14 cellular contexts compared by ENCODE assay signal in genomic region chr4:3116955-3117354, GRCh38. TPM values are rescaled to one million over a fixed set of nuclear protein-coding genes. Genes with fewer than 3 reads are reported as not detected.
DNase-seq lines count a peak whose midpoint lies in the region; ATAC-seq and TF ChIP-seq lines count a peak whose summit lies in the region.
"Had no signal": no experiment of that assay in that cellular context is flagged by ENCODE, and none has a peak within 500 bp of the region (broad histone marks: within the 10 kb centered on the region; RNA-seq: fewer than 3 reads in every experiment).

No MANE protein-coding gene starts in this region.

- no peak overlapping the region for H3K4me3 ChIP-seq in adipocyte (ENCODE audit: low read length)
- no peak overlapping the region for H3K4me3 ChIP-seq in esophagus muscularis mucosa
- H3K4me3 ChIP-seq in thyroid gland (replicated peaks in 1 of 3): no peak overlapping the region
- H3K4me3 ChIP-seq: A549, HAP-1 had no signal

- DNase-seq in adipocyte (ENCODE audit: low read depth) (no peak), esophagus muscularis mucosa (ENCODE audit: extremely low spot score) (no peak), osteocyte (ENCODE audit: extremely low spot score, unreplicated experiment) (no peak), thyroid gland (peak; percentile 35 to 37), erythroblast (lab: John Stamatoyannopoulos, UW) (no peak)
- DNase-seq: BE2C; CD4-positive, alpha-beta memory T cell; DMS79 had no signal

- peaks cover 37% of the 10 kb centered on the region for H3K4me1 ChIP-seq in adipocyte (ENCODE audit: control insufficient read depth, insufficient read depth, low read length)
- H3K4me1 ChIP-seq in esophagus muscularis mucosa: peaks cover 47 to 95% (median 85%) of the 10 kb centered on the region in 4 donors
- peaks cover 49 to 55% of the 10 kb centered on the region in 2 donors for H3K4me1 ChIP-seq in thyroid gland
- H3K4me1 ChIP-seq: A549, BE2C had no signal

- H3K4me1 Mint-ChIP-seq in osteocyte (ENCODE audit: unreplicated experiment): peaks cover 10% of the 10 kb centered on the region

- TF ChIP-seq CTCF in esophagus muscularis mucosa (IDR thresholded peaks at IDR 0.05): no peak
- no peak for TF ChIP-seq CTCF in osteocyte (IDR thresholded peaks at IDR 0.05)
- no peak for TF ChIP-seq CTCF in thyroid gland (IDR thresholded peaks at IDR 0.05)

- H3K9me3 Mint-ChIP-seq in osteocyte (ENCODE audit: unreplicated experiment): no peaks in the 10 kb centered on the region
- H3K9me3 Mint-ChIP-seq: CD4-positive, alpha-beta memory T cell had no signal

- H3K9me3 ChIP-seq in adipocyte (ENCODE audit: control insufficient read depth, low read length): no peaks in the 10 kb centered on the region
- H3K9me3 ChIP-seq in esophagus muscularis mucosa: no peaks in the 10 kb centered on the region
- H3K9me3 ChIP-seq in thyroid gland: no peaks in the 10 kb centered on the region
- H3K9me3 ChIP-seq: A549, BE2C, HAP-1 had no signal

- H3K27me3 ChIP-seq in adipocyte (replicated peaks; ENCODE audit: control insufficient read depth, insufficient read depth, low read length) (no peaks in the 10 kb centered on the region), esophagus muscularis mucosa (no peaks in the 10 kb centered on the region), thyroid gland (no peaks in the 10 kb centered on the region)
- H3K27me3 ChIP-seq: BE2C had no signal

- no peak for TF ChIP-seq EP300 in esophagus muscularis mucosa (IDR thresholded peaks at IDR 0.05)

- whole genome bisulfite sequencing in esophagus muscularis mucosa: 60% methylated on average over 2 of the region's 2 CpGs
- 22 to 24% methylated on average over 2 of the region's 2 CpGs for WGBS in thyroid gland, 2 donors

- intact Hi-C loops in esophagus muscularis mucosa (cut with DNase I): no loop called here
- intact Hi-C loops in thyroid gland (cut with DNase I): no loop called here

- peak overlapping the region; percentile 40 for H3K9ac ChIP-seq in adipocyte (ENCODE audit: low read length)

- no peak for ATAC-seq in GM21717 (IDR thresholded peaks at IDR 0.05; ENCODE audit: unreplicated experiment)
- ATAC-seq: A549, HepG2 had no signal

- peaks cover 27% of the 10 kb centered on the region for H3K36me3 Mint-ChIP-seq in osteocyte (ENCODE audit: unreplicated experiment)

- H3K4me3 Mint-ChIP-seq in osteocyte (ENCODE audit: unreplicated experiment): no peak overlapping the region
- H3K4me3 Mint-ChIP-seq: CD4-positive, alpha-beta memory T cell had no signal

- H3K27ac ChIP-seq in esophagus muscularis mucosa (replicated peaks in 1 of 4) (peak overlapping the region; percentile 70 to 79 (median 74)), thyroid gland (peak overlapping the region; percentile 87 to 93 (median 91))
- H3K27ac ChIP-seq: A549, C4-2B had no signal

- H3K27ac Mint-ChIP-seq in osteocyte (ENCODE audit: unreplicated experiment): peak overlapping the region; percentile 27
- H3K27ac Mint-ChIP-seq: CD4-positive, alpha-beta memory T cell had no signal

- no peak for TF ChIP-seq POLR2A in esophagus muscularis mucosa (IDR thresholded peaks at IDR 0.05; ENCODE audit: low read depth)
- TF ChIP-seq POLR2A in thyroid gland (IDR thresholded peaks at IDR 0.05): no peak
- TF ChIP-seq POLR2A in erythroblast (IDR thresholded peaks at IDR 0.05; ENCODE audit: low read length): no peak

- H3K36me3 ChIP-seq in adipocyte (ENCODE audit: control insufficient read depth, insufficient read depth, low read length, severe bottlenecking) (peaks cover 62% of the 10 kb centered on the region), esophagus muscularis mucosa (peaks cover 0 to 51% (median 34%) of the 10 kb centered on the region in 4 donors), thyroid gland (peaks cover 0 to 7% of the 10 kb centered on the region in 2 donors)

- H3K27me3 Mint-ChIP-seq in osteocyte (ENCODE audit: unreplicated experiment): no peaks in the 10 kb centered on the region
- H3K27me3 Mint-ChIP-seq: CD4-positive, alpha-beta memory T cell had no signal

RNA-seq across cellular contexts. Expression of gene HTT, which starts 42.5 kb away (rescaled TPM):
- total RNA-seq in esophagus muscularis mucosa (10 to 100 TPM; 30.2 to 65.7 (median 49.3) TPM), osteocyte (44.9 and 51.3 TPM in 2 replicates), thyroid gland (100 to 1,000 TPM in 1 of 4 donors, 10 to 100 TPM in 3; 49.6 to 155 (median 83.1) TPM)

RNA-seq across cellular contexts. Expression of gene HTT-AS, which starts 42.6 kb away (rescaled TPM):
- total RNA-seq in esophagus muscularis mucosa (not detected), osteocyte (not detected in 2 replicates), thyroid gland (not detected)
- total RNA-seq: CD4-positive, alpha-beta memory T cell; H1; HepG2 had no signal

Comparison
In these comparisons a context has a peak if more than half of its experiments do, and no peak if none do; other contexts are left out.
1. DNase-seq: peak in thyroid gland (2 of 2); none in adipocyte (single experiment), esophagus muscularis mucosa (single experiment), osteocyte (single experiment) and erythroblast (0 of 2).